Comparison of ENCODE assay signal across 28 cellular contexts in genomic region chr6:143406673-143407072, GRCh38. TPM values are rescaled to one million over a fixed set of nuclear protein-coding genes. Genes with fewer than 3 reads are reported as not detected.
DNase-seq lines count a peak whose midpoint lies in the region; ATAC-seq and TF ChIP-seq lines count a peak whose summit lies in the region.
"Had no signal": no experiment of that assay in that cellular context is flagged by ENCODE, and none has a peak within 500 bp of the region (broad histone marks: within the 10 kb centered on the region; RNA-seq: fewer than 3 reads in every experiment).

No MANE protein-coding gene starts in this region.

- no peak for TF ChIP-seq CTCF in GM12865 (IDR thresholded peaks at IDR 0.05; ENCODE audit: insufficient read depth, low read depth, low read length, missing control alignments)

- DNase-seq in GM12865 (ENCODE audit: low read depth) = peak; percentile 30
- DNase-seq in NCI-H526 treated with DMSO at 0.1 percent for 48 hours (lab: John Stamatoyannopoulos, UW) = peak; percentile 80
- DNase-seq in left cardiac atrium = no peak
- DNase-seq in stimulated activated CD8-positive, alpha-beta memory T cell treated with anti-CD3 and anti-CD28 coated beads, Interleukin-4, amount 100 ng/mL, for 48 hours = no peak
- no peak for DNase-seq in NOMO-1 (lab: John Stamatoyannopoulos, UW; ENCODE audit: unreplicated experiment in 2 of 2)
- no peak for DNase-seq in DMS79 treated with DMSO at 0.1 percent for 48 hours (lab: John Stamatoyannopoulos, UW)
- DNase-seq: activated CD4-positive, alpha-beta T cell treated with anti-CD3 and anti-CD28 coated beads for 4 hours; activated effector memory CD4-positive, alpha-beta T cell treated with Interleukin-2 at 50 U/mL for 16 hours; activated T-cell treated with anti-CD3 and anti-CD28 coated beads for 4 hours; caudate nucleus; CD4-positive, alpha-beta memory T cell; cortex of kidney; endodermal cell; foreskin fibroblast; heart left ventricle; kidney; midbrain; naive thymus-derived CD4-positive, alpha-beta T cell; NCI-H1105 treated with DMSO at 0.1 percent for 48 hours; NCI-H2029 treated with DMSO at 0.1 percent for 48 hours; PC-3; sigmoid colon; stimulated activated CD4-positive, alpha-beta T cell treated with anti-CD3 and anti-CD28 coated beads, Interleukin-4, amount 100 ng/mL, for 24 hours; substantia nigra had no signal

- intact Hi-C loops in left cardiac atrium (cut with DNase I) = no loop called here

- H3K4me3 ChIP-seq in GM12865 (ENCODE audit: low read depth, low read length) = no peak overlapping the region
- H3K4me3 ChIP-seq: heart left ventricle, sigmoid colon had no signal

- peak; percentile 78 for ATAC-seq in GM19351 (IDR thresholded peaks at IDR 0.05; ENCODE audit: unreplicated experiment)
- peak; percentile 68 for ATAC-seq in HG02798 (IDR thresholded peaks at IDR 0.05; ENCODE audit: poor library complexity, unreplicated experiment)
- no peak for ATAC-seq in left cardiac atrium
- ATAC-seq: heart left ventricle; naive thymus-derived CD4-positive, alpha-beta T cell; PC-3; Right ventricle myocardium inferior; stimulated activated memory B cell treated with anti-CD40 and anti-IgM and Interleukin-4, amounts not matched to agents 10 μg/mL and 1 μg/mL and 100 μg/mL, for 72 hours had no signal

RNA-seq across cellular contexts. Expression of gene ADAT2, which starts 43.8 kb away (rescaled TPM):
- 1 to 10 TPM; 1.9 to 2.9 TPM for total RNA-seq in left cardiac atrium

RNA-seq across cellular contexts. Expression of gene PEX3, which starts 43.9 kb away (rescaled TPM):
- 10 to 100 TPM; 19.1 to 21.7 TPM for total RNA-seq in left cardiac atrium

Comparison
In these comparisons a context has a peak if more than half of its experiments do, and no peak if none do; other contexts are left out.
1. DNase-seq: peak in GM12865 (single experiment) and NCI-H526 treated with DMSO at 0.1 percent for 48 hours (single experiment); none in left cardiac atrium (single experiment), stimulated activated CD8-positive, alpha-beta memory T cell treated with anti-CD3 and anti-CD28 coated beads, Interleukin-4, amount 100 ng/mL, for 48 hours (single experiment), NOMO-1 (0 of 2) and DMS79 treated with DMSO at 0.1 percent for 48 hours (single experiment).
2. ATAC-seq: peak in GM19351 (single experiment) and HG02798 (single experiment); none in left cardiac atrium (0 of 2).